In the genomic region with DNA sequence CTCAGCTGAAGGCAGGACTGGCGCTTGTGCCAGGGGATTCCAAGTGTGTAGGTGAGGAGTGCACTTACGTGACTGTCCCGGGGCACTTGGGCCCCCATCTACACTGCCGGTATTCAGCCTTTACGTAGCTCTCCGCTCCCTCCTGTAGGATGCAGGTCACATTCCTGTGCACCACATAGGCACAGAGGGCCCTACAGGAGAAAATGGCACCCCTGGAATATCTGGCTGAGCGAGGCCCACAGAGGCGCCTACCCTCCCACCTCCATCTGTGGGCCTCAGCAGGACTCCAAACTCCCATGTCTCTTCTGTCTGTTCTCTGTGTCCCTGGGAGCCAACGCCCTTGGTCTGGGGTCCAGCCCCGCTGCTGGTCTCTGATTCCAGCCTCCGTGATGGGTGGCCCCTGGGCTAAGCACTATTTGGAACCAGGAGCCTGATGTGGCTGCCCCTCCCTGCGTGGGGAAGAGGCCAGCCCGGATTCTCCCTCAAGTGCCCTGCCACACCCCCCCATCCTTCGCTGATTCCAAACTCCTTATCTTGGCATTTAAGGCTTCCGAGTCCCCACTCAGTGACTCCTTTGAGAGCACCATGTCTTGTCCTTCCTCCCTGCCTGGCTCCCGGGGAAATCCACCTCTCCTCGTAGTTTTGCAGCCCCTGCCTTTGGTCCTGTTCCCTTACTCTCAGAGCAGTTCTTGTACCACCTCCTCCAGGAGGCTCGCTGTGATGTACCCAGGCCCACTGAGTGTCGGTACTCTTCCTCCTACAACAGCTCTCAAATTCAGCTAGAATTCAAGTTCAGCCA, we compare ENCODE assay signal across 23 cellular contexts. TPM values are rescaled to one million over a fixed set of nuclear protein-coding genes. Genes with fewer than 3 reads are reported as not detected.
DNase-seq lines count a peak whose midpoint lies in the region; ATAC-seq and TF ChIP-seq lines count a peak whose summit lies in the region.
"Had no signal": no experiment of that assay in that cellular context is flagged by ENCODE, and none has a peak within 500 bp of the region (broad histone marks: within the 10 kb centered on the region; RNA-seq: fewer than 3 reads in every experiment).

No MANE protein-coding gene starts in this region.

- TF ChIP-seq POLR2A in heart left ventricle (IDR thresholded peaks at IDR 0.05), result no peak

- no peak for ATAC-seq in heart left ventricle
- no peak for ATAC-seq in right cardiac atrium
- ATAC-seq in HG03135 (IDR thresholded peaks at IDR 0.05; ENCODE audit: unreplicated experiment), result no peak
- ATAC-seq in GM18867 (IDR thresholded peaks at IDR 0.05; ENCODE audit: unreplicated experiment), result no peak
- ATAC-seq: stimulated activated memory B cell treated with anti-CD40 and anti-IgM and Interleukin-4, amounts not matched to agents 10 μg/mL and 1 μg/mL and 100 μg/mL, for 72 hours; upper lobe of right lung had no signal

- TF ChIP-seq CTCF in heart left ventricle (IDR thresholded peaks at IDR 0.05) (no peak), brain (conservative IDR thresholded peaks at IDR 0.05) (no peak), neural crest cell (conservative IDR thresholded peaks at IDR 0.05) (no peak), type B pancreatic cell (conservative IDR thresholded peaks at IDR 0.05) (no peak)

- 81 to 86% (median 84%) methylated on average over 18 to 19 of the region's 19 CpGs for WGBS in heart left ventricle, 4 donors
- WGBS in right cardiac atrium, result 77% methylated on average over 19 of the region's 19 CpGs

- peaks cover 18% of the 10 kb centered on the region for H3K4me1 Mint-ChIP-seq in brain
- peaks cover 6% of the 10 kb centered on the region for H3K4me1 Mint-ChIP-seq in neural crest cell
- peaks cover 10% of the 10 kb centered on the region for H3K4me1 Mint-ChIP-seq in type B pancreatic cell (ENCODE audit: unreplicated experiment)

- H3K36me3 ChIP-seq in heart left ventricle, result peaks cover 0 to 3% (median 0%) of the 10 kb centered on the region in 9 donors
- H3K36me3 ChIP-seq: esophagus muscularis mucosa, upper lobe of right lung had no signal

- no peaks in the 10 kb centered on the region for H3K9me3 ChIP-seq in heart left ventricle
- H3K9me3 ChIP-seq in right cardiac atrium (ENCODE audit: control insufficient read depth, low read length), result no peaks in the 10 kb centered on the region
- H3K9me3 ChIP-seq: esophagus muscularis mucosa, upper lobe of right lung had no signal

- intact Hi-C loops in heart left ventricle (cut with DNase I), result loop anchor here in 5 of 10 donors (5.0 kb wide), 2 partner anchors 32 to 42 kb away; no protein-coding TSS in a partner anchor
- intact Hi-C loops in right cardiac atrium (cut with DNase I), result loop anchor here in 2 of 4 donors (5.0 kb wide), 1 partner anchor 42 kb away; no protein-coding TSS in a partner anchor

- DNase-seq in heart left ventricle (peak in 1 of 5 donors; percentile 18), right cardiac atrium (no peak), neural crest cell (ENCODE audit: low read depth, low spot score) (no peak), type B pancreatic cell (ENCODE audit: extremely low spot score, unreplicated experiment) (no peak), DMS114 treated with DMSO at 0.1 percent for 48 hours (lab: John Stamatoyannopoulos, UW; ENCODE audit: unreplicated experiment) (no peak)
- DNase-seq: ACHN; activated CD8-positive, alpha-beta memory T cell treated with anti-CD3 and anti-CD28 coated beads, Interleukin-2, amount 50 U/mL, for 4 hours; activated gamma-delta T cell treated with Interleukin-2 at 50 U/mL for 16 hours; CD8-positive, alpha-beta memory T cell; dermis blood vessel endothelial cell; NCI-H1694 treated with DMSO at 0.1 percent for 48 hours; nucleus accumbens; SHP77 treated with DMSO at 0.1 percent for 48 hours; small intestine; upper lobe of right lung had no signal

- H3K27ac ChIP-seq in heart left ventricle (peak overlapping the region in 4 of 12 donors; percentile 39 to 64 (median 46)), right cardiac atrium (ENCODE audit: low read length) (no peak overlapping the region)
- H3K27ac ChIP-seq: esophagus muscularis mucosa, upper lobe of right lung had no signal

- H3K27me3 Mint-ChIP-seq in brain (peaks cover 17% of the 10 kb centered on the region), neural crest cell (ENCODE audit: low read depth) (peaks cover 35% of the 10 kb centered on the region), type B pancreatic cell (peaks cover 34% of the 10 kb centered on the region)

- H3K27ac Mint-ChIP-seq in brain, result no peak overlapping the region
- H3K27ac Mint-ChIP-seq in neural crest cell (ENCODE audit: unreplicated experiment), result no peak overlapping the region
- H3K27ac Mint-ChIP-seq in type B pancreatic cell, result no peak overlapping the region
- H3K27ac Mint-ChIP-seq: CD8-positive, alpha-beta memory T cell; stimulated activated memory B cell treated with anti-CD40 and anti-IgM and Interleukin-4, amounts not matched to agents 10 μg/mL and 1 μg/mL and 100 μg/mL, for 72 hours had no signal

- H3K4me3 Mint-ChIP-seq in brain (peak overlapping the region; percentile 65 to 77 (median 74)), neural crest cell (peak overlapping the region; percentile 58), type B pancreatic cell (peak overlapping the region; percentile 71)
- H3K4me3 Mint-ChIP-seq: stimulated activated memory B cell treated with anti-CD40 and anti-IgM and Interleukin-4, amounts not matched to agents 10 μg/mL and 1 μg/mL and 100 μg/mL, for 72 hours had no signal

- H3K36me3 Mint-ChIP-seq in brain (no peaks in the 10 kb centered on the region), neural crest cell (ENCODE audit: low read depth) (no peaks in the 10 kb centered on the region), type B pancreatic cell (no peaks in the 10 kb centered on the region)
- H3K36me3 Mint-ChIP-seq: stimulated activated memory B cell treated with anti-CD40 and anti-IgM and Interleukin-4, amounts not matched to agents 10 μg/mL and 1 μg/mL and 100 μg/mL, for 72 hours had no signal

- H3K27me3 ChIP-seq in heart left ventricle, result peaks cover 0 to 31% (median 6%) of the 10 kb centered on the region in 9 donors
- no peaks in the 10 kb centered on the region for H3K27me3 ChIP-seq in right cardiac atrium (ENCODE audit: control insufficient read depth, insufficient read depth)

- H3K4me1 ChIP-seq in heart left ventricle (peaks cover 0 to 46% (median 9%) of the 10 kb centered on the region in 12 donors), right cardiac atrium (ENCODE audit: control insufficient read depth, insufficient read depth, low read length) (no peaks in the 10 kb centered on the region)

- H3K9me3 Mint-ChIP-seq in brain (peaks cover 0 to 4% (median 2%) of the 10 kb centered on the region in 5 experiments), neural crest cell (no peaks in the 10 kb centered on the region), type B pancreatic cell (no peaks in the 10 kb centered on the region)
- H3K9me3 Mint-ChIP-seq: CD8-positive, alpha-beta memory T cell; stimulated activated memory B cell treated with anti-CD40 and anti-IgM and Interleukin-4, amounts not matched to agents 10 μg/mL and 1 μg/mL and 100 μg/mL, for 72 hours had no signal

- H3K4me3 ChIP-seq in heart left ventricle, result peak overlapping the region in 9 of 12 donors; percentile 6 to 60 (median 51)
- H3K4me3 ChIP-seq in right cardiac atrium (ENCODE audit: low read length), result no peak overlapping the region

RNA-seq across cellular contexts. Expression of a gene that starts 1.5 kb away (rescaled TPM):
- total RNA-seq in heart left ventricle, result 1 to 10 TPM in 8 of 9 donors, under 1 TPM in 1; 0.24 to 9.3 (median 2.2) TPM
- 1 to 10 TPM; 1.2 to 3.3 TPM for polyA plus RNA-seq in heart left ventricle
- 1 to 10 TPM; 2.1 to 7.4 (median 5.5) TPM for total RNA-seq in right cardiac atrium
- 4.3 TPM for polyA plus RNA-seq in right cardiac atrium
- 18.6 TPM for polyA plus RNA-seq in brain (ENCODE audit: insufficient read depth, low read depth, low replicate concordance)
- 6.9 and 7.5 TPM in 2 replicates for total RNA-seq in neural crest cell
- total RNA-seq in type B pancreatic cell (ENCODE audit: low replicate concordance), result 0.67 and 10.3 TPM in 2 replicates
- total RNA-seq: CD8-positive, alpha-beta memory T cell; HT-29; MCF 10A; T-helper 2 cell treated with Interferon-gamma antibody and Interleukin-4, amounts not matched to agents 100 ng/mL and 5 ng/mL, for 36 hours; upper lobe of right lung had no signal
- polyA plus RNA-seq: CD8-positive, alpha-beta memory T cell had no signal

RNA-seq across cellular contexts. Expression of a gene that starts 24.5 kb away (rescaled TPM):
- total RNA-seq in heart left ventricle (10 to 100 TPM; 13.2 to 24.1 (median 19.0) TPM), right cardiac atrium (10 to 100 TPM in 3 of 4 donors, 1 to 10 TPM in 1; 9.3 to 14.8 (median 13.2) TPM), neural crest cell (1.8 and 3.0 TPM in 2 replicates), type B pancreatic cell (ENCODE audit: low replicate concordance) (17.5 and 31.6 TPM in 2 replicates)
- polyA plus RNA-seq in heart left ventricle (10 to 100 TPM; 12.8 to 23.1 TPM), right cardiac atrium (18.2 TPM), brain (ENCODE audit: insufficient read depth, low read depth, low replicate concordance) (0.25 TPM)
- polyA plus RNA-seq: CD8-positive, alpha-beta memory T cell had no signal

RNA-seq across cellular contexts. Expression of a gene that starts 47.6 kb away (rescaled TPM):
- 10 to 100 TPM; 26.3 to 43.9 (median 33.1) TPM for total RNA-seq in heart left ventricle
- 10 to 100 TPM; 10.9 to 17.2 TPM for polyA plus RNA-seq in heart left ventricle
- total RNA-seq in right cardiac atrium, result 10 to 100 TPM; 32.5 to 39.7 (median 35.6) TPM
- 11.6 TPM for polyA plus RNA-seq in right cardiac atrium
- 27.8 TPM for polyA plus RNA-seq in brain (ENCODE audit: insufficient read depth, low read depth, low replicate concordance)
- 13.0 and 14.3 TPM in 2 replicates for total RNA-seq in neural crest cell
- 10.2 and 16.3 TPM in 2 replicates for total RNA-seq in type B pancreatic cell (ENCODE audit: low replicate concordance)
